7 cellular contexts compared by ENCODE assay signal in the genomic region with DNA sequence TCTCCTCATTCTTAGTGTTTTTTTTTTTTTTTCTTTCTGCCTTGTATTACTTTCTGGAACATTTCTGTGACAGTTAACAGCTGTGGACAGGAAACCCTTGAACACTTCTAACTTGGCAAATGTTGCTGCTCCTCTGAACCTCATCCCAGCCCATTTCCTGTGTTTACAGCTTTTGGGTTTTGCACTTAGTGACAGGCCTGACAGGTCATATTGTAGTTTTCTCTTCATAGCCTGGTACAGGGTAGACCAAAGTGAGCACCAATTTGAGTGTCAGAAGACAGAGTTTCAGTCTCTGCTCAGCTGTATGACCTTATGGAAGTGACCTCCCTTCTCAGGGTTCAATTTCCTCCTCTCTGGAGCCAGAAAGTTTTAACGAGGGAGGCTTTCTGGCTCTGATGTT.
DNase-seq lines count a peak whose midpoint lies in the region; ATAC-seq, FAIRE-seq and TF ChIP-seq lines count a peak whose summit lies in the region.

No MANE protein-coding gene starts in this region.

- FAIRE-seq in H54 (lab: Jason Lieb, UNC): no peak

- DNase-seq in SJCRH30 (peak; percentile 12 to 42), colonic mucosa (peak; percentile 41), ovary (peak in 2 of 5 donors; percentile 48 to 61), kidney glomerular epithelial cell (lab: John Stamatoyannopoulos, UW) (no peak), H54 (ENCODE audit: insufficient read length, low spot score) (no peak)

- H3K27me3 ChIP-seq in SJCRH30 (no peaks in the 10 kb centered on the region), colonic mucosa (no peaks in the 10 kb centered on the region), ovary (no peaks in the 10 kb centered on the region)

- 0 to 3% (median 0%) methylated on average over 1 of the region's 1 CpG for WGBS in ovary, 3 donors

- no peak for TF ChIP-seq CTCF in colonic mucosa (IDR thresholded peaks at IDR 0.05)
- no peak for TF ChIP-seq CTCF in ovary (IDR thresholded peaks at IDR 0.05)

- H3K4me1 ChIP-seq in SJCRH30 (peaks cover 6% of the 10 kb centered on the region; the same call in 1 of the 2 replicates), colonic mucosa (peaks cover 9% of the 10 kb centered on the region), ovary (ENCODE audit: insufficient read depth) (peaks cover 44% of the 10 kb centered on the region)

- no peak for TF ChIP-seq POLR2A in ovary (IDR thresholded peaks at IDR 0.05)
- TF ChIP-seq POLR2A in H54 (IDR thresholded peaks at IDR 0.05; ENCODE audit: low read depth, low read length): no peak

- intact Hi-C loops in colonic mucosa (cut with DNase I) (no loop called here), ovary (cut with DNase I) (loop anchor here in 1 of 4 donors (10.0 kb wide), 1 partner anchor 92 kb away; a partner anchor contains a TSS)

- TF ChIP-seq EP300 in ovary (IDR thresholded peaks at IDR 0.05): no peak

- H3K9me3 ChIP-seq in SJCRH30 (replicated peaks): no peaks in the 10 kb centered on the region
- H3K9me3 ChIP-seq in colonic mucosa: no peaks in the 10 kb centered on the region
- no peaks in the 10 kb centered on the region for H3K9me3 ChIP-seq in ovary

- no peak overlapping the region for H3K9ac ChIP-seq in colonic mucosa (ENCODE audit: low read depth in 2 of 2, low read length in 2 of 2)

- H3K4me3 ChIP-seq in SJCRH30: no peak overlapping the region
- no peak overlapping the region for H3K4me3 ChIP-seq in colonic mucosa
- H3K4me3 ChIP-seq in ovary: no peak overlapping the region

- ATAC-seq in GM18870 (IDR thresholded peaks at IDR 0.05; ENCODE audit: unreplicated experiment) (peak; percentile 75), HG02798 (IDR thresholded peaks at IDR 0.05; ENCODE audit: poor library complexity, unreplicated experiment) (peak; percentile 68)

- no peak overlapping the region for H3K27ac ChIP-seq in SJCRH30
- H3K27ac ChIP-seq in colonic mucosa: peak overlapping the region; percentile 52
- peak overlapping the region; percentile 68 to 80 for H3K27ac ChIP-seq in ovary

- no peaks in the 10 kb centered on the region for H3K36me3 ChIP-seq in SJCRH30
- no peaks in the 10 kb centered on the region for H3K36me3 ChIP-seq in colonic mucosa
- H3K36me3 ChIP-seq in ovary: no peaks in the 10 kb centered on the region

Comparison
In these comparisons a context has a peak if more than half of its experiments do, and no peak if none do; other contexts are left out.
1. DNase-seq: peak in SJCRH30 (2 of 2) and colonic mucosa (single experiment); none in kidney glomerular epithelial cell (single experiment) and H54 (single experiment).